ENCODE assay signal across 8 cellular contexts in the genomic region with DNA sequence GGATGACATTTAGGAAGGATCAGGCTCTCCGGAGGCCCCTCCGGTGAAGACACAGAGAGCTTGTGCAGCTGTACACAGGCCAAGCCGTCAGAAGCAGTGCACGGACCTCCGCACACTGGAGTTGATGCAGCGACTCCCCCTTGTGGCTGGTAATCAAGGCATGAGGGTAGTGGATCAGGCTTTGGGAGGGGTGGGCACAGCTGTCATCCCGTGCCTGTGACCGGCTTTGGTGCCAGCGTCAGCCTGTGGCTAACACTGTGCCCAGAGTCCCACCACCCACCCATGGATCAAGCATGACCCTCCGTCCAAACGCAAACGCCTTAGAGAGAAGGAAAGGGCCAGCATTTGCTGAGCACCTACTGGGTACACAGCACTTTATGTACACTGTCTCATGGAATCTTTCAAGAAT. TPM values are rescaled to one million over a fixed set of nuclear protein-coding genes. Genes with fewer than 3 reads are reported as not detected.
DNase-seq lines count a peak whose midpoint lies in the region; TF ChIP-seq lines count a peak whose summit lies in the region.

No MANE protein-coding gene starts in this region.

- H3K9me3 ChIP-seq in thyroid gland: no peaks in the 10 kb centered on the region

- no peak overlapping the region for H3K27ac Mint-ChIP-seq in activated CD4-positive, alpha-beta T cell treated with anti-CD3 and anti-CD28 coated beads, Interleukin-2, amount 10 ng/mL, durations not matched to agents 24 days and 14 days

- H3K27ac ChIP-seq in 22Rv1: no peak overlapping the region
- H3K27ac ChIP-seq in thyroid gland: no peak overlapping the region

- H3K4me1 ChIP-seq in thyroid gland: peaks cover 0 to 5% of the 10 kb centered on the region in 2 donors

- H3K36me3 Mint-ChIP-seq in activated CD4-positive, alpha-beta T cell treated with anti-CD3 and anti-CD28 coated beads, Interleukin-2, amount 10 ng/mL, durations not matched to agents 24 days and 14 days (ENCODE audit: low read depth): no peaks in the 10 kb centered on the region

- no peak for TF ChIP-seq POLR2A in thyroid gland (IDR thresholded peaks at IDR 0.05)

- DNase-seq in GM12865 (ENCODE audit: low read depth) (peak; percentile 60), NCI-H1694 treated with DMSO at 0.1 percent for 48 hours (lab: John Stamatoyannopoulos, UW) (peak; percentile 6), epithelial cell of proximal tubule (ENCODE audit: low read depth) (no peak), myocyte (ENCODE audit: low read depth) (peak; percentile 85), thyroid gland (peak; percentile 61 to 65), NCI-H1048 (lab: John Stamatoyannopoulos, UW) (no peak)
- peak; percentile 78 for DNase-seq in activated CD4-positive, alpha-beta T cell treated with anti-CD3 and anti-CD28 coated beads, Interleukin-2, amount 10 ng/mL, durations not matched to agents 24 days and 14 days

- no peaks in the 10 kb centered on the region for H3K4me1 Mint-ChIP-seq in activated CD4-positive, alpha-beta T cell treated with anti-CD3 and anti-CD28 coated beads, Interleukin-2, amount 10 ng/mL, durations not matched to agents 24 days and 14 days

- H3K4me3 Mint-ChIP-seq in activated CD4-positive, alpha-beta T cell treated with anti-CD3 and anti-CD28 coated beads, Interleukin-2, amount 10 ng/mL, durations not matched to agents 24 days and 14 days: no peak overlapping the region

- TF ChIP-seq CTCF in 22Rv1 (IDR thresholded peaks at IDR 0.05) (peak; percentile 84), GM12865 (IDR thresholded peaks at IDR 0.05; ENCODE audit: insufficient read depth, low read depth, low read length, missing control alignments) (peak; percentile 65), epithelial cell of proximal tubule (conservative IDR thresholded peaks at IDR 0.05; ENCODE audit: low read depth, low read length) (peak; percentile 81), thyroid gland (IDR thresholded peaks at IDR 0.05) (peak; percentile 21 to 63 (median 52))

- intact Hi-C loops in activated CD4-positive, alpha-beta T cell treated with anti-CD3 and anti-CD28 coated beads, Interleukin-2, amount 10 ng/mL, durations not matched to agents 24 days and 14 days (cut with micrococcal nuclease): loop anchor here (2.0 to 5.0 kb wide), 2 partner anchors 41 to 288 kb away; no protein-coding TSS in a partner anchor
- intact Hi-C loops in thyroid gland (cut with DNase I): loop anchor here (5.0 kb wide), 2 partner anchors 286 to 346 kb away; no protein-coding TSS in a partner anchor

- H3K9me3 Mint-ChIP-seq in activated CD4-positive, alpha-beta T cell treated with anti-CD3 and anti-CD28 coated beads, Interleukin-2, amount 10 ng/mL, durations not matched to agents 24 days and 14 days: no peaks in the 10 kb centered on the region

- H3K4me3 ChIP-seq in GM12865 (ENCODE audit: low read depth, low read length) (no peak overlapping the region), epithelial cell of proximal tubule (ENCODE audit: low read depth, low read length) (no peak overlapping the region), thyroid gland (replicated peaks in 1 of 3) (no peak overlapping the region)

- no peaks in the 10 kb centered on the region for H3K27me3 ChIP-seq in thyroid gland

- peaks cover 22% of the 10 kb centered on the region for H3K27me3 Mint-ChIP-seq in activated CD4-positive, alpha-beta T cell treated with anti-CD3 and anti-CD28 coated beads, Interleukin-2, amount 10 ng/mL, durations not matched to agents 24 days and 14 days

- 13 to 36% methylated on average over 5 to 12 of the region's 12 CpGs for WGBS in thyroid gland, 2 donors

- no peaks in the 10 kb centered on the region for H3K36me3 ChIP-seq in thyroid gland

RNA-seq across cellular contexts. Expression of gene GRIP2, which starts 8.2 kb away (rescaled TPM):
- not detected in 2 replicates for total RNA-seq in activated CD4-positive, alpha-beta T cell treated with anti-CD3 and anti-CD28 coated beads, Interleukin-2, amount 10 ng/mL, durations not matched to agents 24 days and 14 days
- under 0.01 TPM in 1 of 2 replicates, not detected in the other for total RNA-seq in epithelial cell of proximal tubule
- total RNA-seq in myocyte: 6.6 and 11.8 TPM in 2 replicates
- 4.5 TPM for polyA plus RNA-seq in myocyte (2012)
- total RNA-seq in thyroid gland: under 1 TPM; 0.22 to 0.44 (median 0.39) TPM

Comparison
In these comparisons a context has a peak if more than half of its experiments do, and no peak if none do; other contexts are left out.
1. DNase-seq: peak in GM12865 (single experiment), NCI-H1694 treated with DMSO at 0.1 percent for 48 hours (single experiment), activated CD4-positive, alpha-beta T cell treated with anti-CD3 and anti-CD28 coated beads, Interleukin-2, amount 10 ng/mL, durations not matched to agents 24 days and 14 days (single experiment), myocyte (single experiment) and thyroid gland (2 of 2); none in epithelial cell of proximal tubule (single experiment) and NCI-H1048 (single experiment).
2. Peak in every context shown above with its lines, with median percentiles within 50 percentile points of each other: CTCF ChIP-seq.